In genomic region chr11:6474423-6474792, GRCh38 we compare ENCODE assay signal across 1 cellular context.
TF ChIP-seq lines count a peak whose summit lies in the region.

No MANE protein-coding gene starts in this region.

TF ChIP-seq in GM23338, 12 proteins besides CTCF, POLR2A, EP300 and RAD21 (continued from another document):
- TF ChIP-seq NANOG (IDR thresholded peaks at IDR 0.05; ENCODE audit: borderline replicate concordance) (no peak), CREB1 (CRISPR knock-in tag; IDR thresholded peaks at IDR 0.05; ENCODE audit: low read depth) (no peak)
TF ChIP-seq in GM23338: peak in this region for 0.
